ENCODE assay signal across 14 cellular contexts in genomic region chr17:8394497-8394896, GRCh38. TPM values are rescaled to one million over a fixed set of nuclear protein-coding genes. Genes with fewer than 3 reads are reported as not detected.
DNase-seq lines count a peak whose midpoint lies in the region; ATAC-seq and TF ChIP-seq lines count a peak whose summit lies in the region.
"Not testable (repeated sequence)": the region's sequence is repeated elsewhere in the genome, so short reads cannot be mapped to it uniquely, and the experiment has no call there.
"Had no signal": no experiment of that assay in that cellular context is flagged by ENCODE, and none has a peak within 500 bp of the region (broad histone marks: within the 10 kb centered on the region; RNA-seq: fewer than 3 reads in every experiment).

No MANE protein-coding gene starts in this region.

- POLR2A ChIA-PET in CD4-positive, alpha-beta T cell (lab: Charles Lee): interaction anchor here (0.7 to 1.6 kb wide), 4 partner anchors 11 to 1737 kb away, joined by 3 to 6 read pairs (median 4); partner anchors contain the start of genes KRABD2 and NDEL1

- not testable (repeated sequence) for H3K9me3 Mint-ChIP-seq in CD4-positive, alpha-beta T cell; memory B cell

- H3K4me3 Mint-ChIP-seq in CD4-positive, alpha-beta T cell; memory B cell: not testable (repeated sequence)

- DNase-seq in CD4-positive, alpha-beta T cell; RWPE2 (ENCODE audit: low spot score); mammary epithelial cell; epithelial cell of prostate (ENCODE audit: low read depth, low spot score); memory B cell (ENCODE audit: low spot score in 2 of 2): not testable (repeated sequence)
- DNase-seq in spleen (peak; percentile 59), ureter (ENCODE audit: low spot score) (peak; percentile 18)

- peak overlapping the region; percentile 30 for H3K27ac Mint-ChIP-seq in CD4-positive, alpha-beta T cell
- peak overlapping the region; percentile 35 for H3K27ac Mint-ChIP-seq in memory B cell

- H3K27me3 ChIP-seq in CD4-positive, alpha-beta T cell (ENCODE audit: control insufficient read depth, insufficient read depth, low read length): peaks cover 16% of the 10 kb centered on the region
- not testable (repeated sequence) for H3K27me3 ChIP-seq in RWPE2 (ENCODE audit: insufficient read depth, poor library complexity, severe bottlenecking); mammary epithelial cell (ENCODE audit: insufficient read depth, low read length)
- peaks cover 0 to 62% (median 0%) of the 10 kb centered on the region in 7 donors for H3K27me3 ChIP-seq in spleen (replicated peaks in 1 of 7)

- peaks cover 18% of the 10 kb centered on the region for H3K27me3 Mint-ChIP-seq in CD4-positive, alpha-beta T cell
- peaks cover 11% of the 10 kb centered on the region for H3K27me3 Mint-ChIP-seq in memory B cell

- H3K4me1 Mint-ChIP-seq in CD4-positive, alpha-beta T cell (ENCODE audit: low read depth): peaks cover 11% of the 10 kb centered on the region
- not testable (repeated sequence) for H3K4me1 Mint-ChIP-seq in memory B cell

- 93% methylated on average over 9 of the region's 9 CpGs for WGBS in mammary epithelial cell (ENCODE audit: low coverage, missing lambda C conversion rate)
- WGBS in spleen, 5 donors: 83 to 97% (median 91%) methylated on average over 9 of the region's 9 CpGs

- dilution Hi-C loops in mammary epithelial cell (cut with HindIII; ENCODE audit: low sequenced_read_pairs): not testable (repeated sequence)

- H3K4me2 ChIP-seq in mammary epithelial cell (ENCODE audit: insufficient read depth, low read depth, low read length): not testable (repeated sequence)

- not testable (repeated sequence) for H2AFZ ChIP-seq in mammary epithelial cell (ENCODE audit: low read depth, low read length)

- H4K20me1 ChIP-seq in mammary epithelial cell (ENCODE audit: insufficient read depth, low read length): not testable (repeated sequence)

- not testable (repeated sequence) for H3K9me3 ChIP-seq in CD4-positive, alpha-beta T cell (ENCODE audit: control insufficient read depth, low read length); RWPE2 (ENCODE audit: severe bottlenecking); mammary epithelial cell (replicated peaks; ENCODE audit: insufficient read depth, low read length); spleen

- TSS peak; percentile 81 for BruUV-seq in mammary epithelial cell (replicated peaks; lab: Mats Ljungman, UMichigan)

- not testable (repeated sequence) for H3K36me3 Mint-ChIP-seq in CD4-positive, alpha-beta T cell (ENCODE audit: low read depth); memory B cell

- intact Hi-C loops in CD4-positive, alpha-beta T cell (cut with DNase I, micrococcal nuclease); spleen (cut with DNase I; ENCODE audit: low total_unique reads): not testable (repeated sequence)
- intact Hi-C loops in mammary epithelial cell (cut with micrococcal nuclease): loop anchor here (1.0 to 2.0 kb wide), 2 partner anchors 11 to 14 kb away; partner anchors contain the start of gene RPL26

- H3K4me1 ChIP-seq in RWPE2 (ENCODE audit: insufficient read depth, poor library complexity, severe bottlenecking) (peaks cover 18% of the 10 kb centered on the region), mammary epithelial cell (ENCODE audit: insufficient read depth, low read length) (peaks cover 37% of the 10 kb centered on the region), spleen (peaks cover 0 to 17% (median 8%) of the 10 kb centered on the region in 6 donors)

- not testable (repeated sequence) for H3K36me3 ChIP-seq in RWPE2 (ENCODE audit: low read depth); mammary epithelial cell (ENCODE audit: insufficient read depth, low read length); spleen

- CTCF ChIA-PET in CD4-positive, alpha-beta T cell (lab: Charles Lee): interaction anchor here (1.4 to 3.4 kb wide), 3 partner anchors 11 to 18 kb away, joined by 4 to 14 read pairs (median 5); partner anchors contain the start of genes KRABD2 and RPL26
- CTCF ChIA-PET in mammary epithelial cell (lab: Charles Lee; ENCODE audit: low non-redundant PET): interaction anchor here (1.1 kb wide), 1 partner anchor 11 kb away, joined by 6 read pairs; no protein-coding TSS in a partner anchor

- H3K79me2 ChIP-seq in mammary epithelial cell (ENCODE audit: insufficient read depth, low read length): not testable (repeated sequence)

- H3K9ac ChIP-seq in mammary epithelial cell (ENCODE audit: insufficient read depth, low read length): not testable (repeated sequence)

- not testable (repeated sequence) for H3K27ac ChIP-seq in CD4-positive, alpha-beta T cell (ENCODE audit: low read depth, low read length); spleen
- peak overlapping the region; percentile 44 for H3K27ac ChIP-seq in RWPE2 (ENCODE audit: poor library complexity, severe bottlenecking)
- peak overlapping the region; percentile 67 for H3K27ac ChIP-seq in mammary epithelial cell (ENCODE audit: insufficient read depth, low read depth, low read length)
- H3K27ac ChIP-seq in epithelial cell of prostate: peak overlapping the region; percentile 95

- in situ Hi-C loops in mammary epithelial cell (cut with MboI; ENCODE audit: low sequenced_read_pairs in 2 of 2): loop anchor here in 1 of 2 donors (25.0 kb wide), 1 partner anchor 343 kb away; the partner anchor contains the start of gene CCDC42

- not testable (repeated sequence) for ATAC-seq in CD4-positive, alpha-beta T cell (ENCODE audit: poor library complexity); RWPE2 (ENCODE audit: low read depth); memory B cell (ENCODE audit: low read depth)

- H3K4me3 ChIP-seq in RWPE2 (ENCODE audit: severe bottlenecking); mammary epithelial cell (replicated peaks in 1 of 3; ENCODE audit: insufficient read depth in 1 of 3, low read depth in 2 of 3, low read length in 3 of 3); spleen: not testable (repeated sequence)

- not testable (repeated sequence) for TF ChIP-seq CTCF in CD4-positive, alpha-beta T cell (IDR thresholded peaks at IDR 0.05); RWPE2 (IDR thresholded peaks at IDR 0.05; ENCODE audit: poor library complexity, severe bottlenecking); mammary epithelial cell (conservative IDR thresholded peaks at IDR 0.05 in 1 of 2, IDR thresholded peaks at IDR 0.05 in 1 of 2; ENCODE audit: extremely low read depth in 1 of 2, insufficient read depth in 1 of 2, low read depth in 1 of 2, low read length in 2 of 2); spleen (IDR thresholded peaks at IDR 0.05 in 8 of 11, conservative IDR thresholded peaks at IDR 0.05 in 3 of 11)

- TF ChIP-seq POLR2A in spleen (IDR thresholded peaks at IDR 0.05): not testable (repeated sequence)

RNA-seq across cellular contexts. Expression of gene RNF222, which starts 3.1 kb away (rescaled TPM):
- total RNA-seq in CD4-positive, alpha-beta T cell: 1 to 10 TPM; 1.2 TPM
- under 1 TPM; under 0.01 to 0.38 TPM for total RNA-seq in mammary epithelial cell
- 0.07 TPM for polyA plus RNA-seq in mammary epithelial cell
- 1.6 TPM for polyA minus RNA-seq in mammary epithelial cell
- not detected for total RNA-seq in spleen
- under 1 TPM in 2 of 3 donors, not detected in 1; 0.03 to 0.05 TPM for polyA plus RNA-seq in spleen
- total RNA-seq in ureter: not detected
- total RNA-seq: GM12878, GM23248, H1, H7 had no signal
- polyA plus RNA-seq: A549, CD14-positive monocyte, GM12878, GM23248, H1 had no signal

RNA-seq across cellular contexts. Expression of gene RPL26, which starts 11.5 kb away (rescaled TPM):
- total RNA-seq in CD4-positive, alpha-beta T cell: 1,000 to 10,000 TPM; 2,959 to 3,104 TPM
- 1,000 to 10,000 TPM; 1,799 to 2,054 TPM for total RNA-seq in mammary epithelial cell
- polyA plus RNA-seq in mammary epithelial cell: 3,047 TPM
- 984 TPM for polyA minus RNA-seq in mammary epithelial cell
- total RNA-seq in spleen: 1,000 to 10,000 TPM; 1,067 to 3,608 (median 1,651) TPM
- 1,000 to 10,000 TPM; 5,013 to 7,063 (median 6,510) TPM for polyA plus RNA-seq in spleen
- total RNA-seq in ureter: 2,627 TPM

RNA-seq across cellular contexts. Expression of gene NDEL1, which starts 41.2 kb away (rescaled TPM):
- 100 to 1,000 TPM; 300 to 313 TPM for total RNA-seq in CD4-positive, alpha-beta T cell
- total RNA-seq in mammary epithelial cell: 100 to 1,000 TPM in 1 of 2 donors, 10 to 100 TPM in 1; 55.7 to 102 TPM
- 49.4 TPM for polyA plus RNA-seq in mammary epithelial cell
- polyA minus RNA-seq in mammary epithelial cell: 36.7 TPM
- 100 to 1,000 TPM in 3 of 7 donors, 10 to 100 TPM in 4; 67.7 to 141 (median 90.5) TPM for total RNA-seq in spleen
- polyA plus RNA-seq in spleen: 10 to 100 TPM; 11.6 to 26.0 (median 13.6) TPM
- total RNA-seq in ureter: 84.5 TPM

RNA-seq across cellular contexts. Expression of gene ODF4, which starts 54.9 kb away (rescaled TPM):
- total RNA-seq in CD4-positive, alpha-beta T cell: not detected
- total RNA-seq in mammary epithelial cell: not detected
- not detected for polyA plus RNA-seq in mammary epithelial cell
- polyA minus RNA-seq in mammary epithelial cell: not detected
- total RNA-seq in spleen: not detected
- polyA plus RNA-seq in spleen: not detected
- total RNA-seq in ureter: not detected
- total RNA-seq: CD8-positive, alpha-beta T cell; GM12878; GM23248; H1; H7 had no signal
- polyA plus RNA-seq: A549, CD14-positive monocyte, GM12878, GM23248, H1 had no signal
